14 cellular contexts compared by ENCODE assay signal in the genomic region with DNA sequence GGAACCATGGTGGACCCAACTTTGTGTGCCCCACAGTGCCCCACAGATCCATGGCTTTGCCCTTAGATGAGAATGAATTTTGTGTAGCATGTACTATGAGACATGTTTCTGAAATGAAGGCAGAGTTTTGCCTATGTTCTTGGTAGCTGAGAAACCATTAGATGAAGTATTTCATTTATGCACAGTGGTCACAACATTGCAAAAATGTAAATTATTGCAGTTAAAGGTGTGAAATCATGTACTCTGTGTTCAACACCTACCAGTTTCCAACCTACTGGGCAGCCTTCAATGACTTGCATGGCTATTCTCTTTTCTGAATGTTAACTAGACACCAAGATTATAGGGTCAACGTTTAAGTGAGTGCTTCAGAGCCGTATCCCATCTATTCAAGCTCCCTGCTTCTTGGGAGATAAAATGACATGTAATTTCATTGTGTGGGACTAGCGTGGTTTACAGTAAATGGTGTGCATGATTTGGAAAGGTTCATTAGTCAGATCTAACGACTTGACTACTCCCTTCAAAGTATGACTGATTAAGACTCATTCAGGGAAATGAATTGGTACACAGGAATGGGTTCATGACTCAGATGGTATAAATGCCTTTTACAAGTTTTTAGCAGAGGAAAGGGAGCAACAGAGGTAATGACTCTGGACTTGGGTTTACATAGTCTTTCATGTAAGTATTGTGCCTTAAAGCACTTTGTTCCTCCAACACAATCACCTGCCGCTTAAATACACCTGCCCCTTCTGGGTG.
DNase-seq lines count a peak whose midpoint lies in the region; ATAC-seq, FAIRE-seq and TF ChIP-seq lines count a peak whose summit lies in the region.
"Had no signal": no experiment of that assay in that cellular context is flagged by ENCODE, and none has a peak within 500 bp of the region (broad histone marks: within the 10 kb centered on the region; RNA-seq: fewer than 3 reads in every experiment).

No MANE protein-coding gene starts in this region.

- H3K27me3 ChIP-seq in OCI-LY3 (ENCODE audit: low read depth, low read length) (no peaks in the 10 kb centered on the region), foreskin keratinocyte (peaks cover 10% of the 10 kb centered on the region), HepG2 (ENCODE audit: control insufficient read depth in 1 of 2, insufficient read depth in 2 of 2, low read length in 2 of 2) (no peaks in the 10 kb centered on the region), upper lobe of right lung (no peaks in the 10 kb centered on the region)
- H3K27me3 ChIP-seq: body of pancreas, MG63 had no signal

- no peak for TF ChIP-seq POLR2A in HepG2 (IDR thresholded peaks at IDR 0.05; ENCODE audit: insufficient read depth in 1 of 2, low read depth in 2 of 2, low read length in 2 of 2)

- H3K9me3 ChIP-seq in OCI-LY3 (ENCODE audit: insufficient read depth, low read length) = no peaks in the 10 kb centered on the region
- no peaks in the 10 kb centered on the region for H3K9me3 ChIP-seq in HepG2 (ENCODE audit: low read length)
- H3K9me3 ChIP-seq in kidney (ENCODE audit: control insufficient read depth in 1 of 2, low read length in 2 of 2) = no peaks in the 10 kb centered on the region
- no peaks in the 10 kb centered on the region for H3K9me3 ChIP-seq in upper lobe of right lung
- H3K9me3 ChIP-seq: body of pancreas, MG63 had no signal

- no TSS peak for BruUV-seq in HepG2 (replicated peaks; lab: Mats Ljungman, UMichigan)

- H3K79me2 ChIP-seq in OCI-LY3 (ENCODE audit: low read length) (no peaks in the 10 kb centered on the region), HepG2 (ENCODE audit: insufficient read depth, low read length) (no peaks in the 10 kb centered on the region)

- 92% methylated on average over 5 of the region's 5 CpGs for WGBS in HepG2 (ENCODE audit: low lambda C conversion rate)

- CTCF ChIA-PET in HepG2 (lab: Yijun Ruan, JAX; ENCODE audit: low intra/inter-chr PET ratio, low total read pairs) = no interaction called here

- peak; percentile 76 for ATAC-seq in HG02610 (IDR thresholded peaks at IDR 0.05; ENCODE audit: unreplicated experiment)
- ATAC-seq in foreskin keratinocyte = peak; percentile 99
- ATAC-seq in HepG2 = no peak
- no peak for ATAC-seq in upper lobe of right lung
- ATAC-seq in GM21576 (IDR thresholded peaks at IDR 0.05; ENCODE audit: unreplicated experiment) = no peak
- ATAC-seq: body of pancreas had no signal

- POLR2A ChIA-PET in HepG2 (lab: Yijun Ruan, JAX) = interaction anchor here (1.0 kb wide), 1 partner anchor 9 kb away, joined by 3 read pairs; no protein-coding TSS in a partner anchor

- H2AFZ ChIP-seq in OCI-LY3 (ENCODE audit: low read depth, low read length) = no peak overlapping the region
- H2AFZ ChIP-seq in HepG2 (ENCODE audit: low read length) = no peak overlapping the region

- TF ChIP-seq RAD21 in HepG2 (CRISPR knock-in tag; IDR thresholded peaks at IDR 0.05) = no peak

- H4K20me1 ChIP-seq in OCI-LY3 (ENCODE audit: insufficient read depth, low read length) = no peaks in the 10 kb centered on the region
- no peaks in the 10 kb centered on the region for H4K20me1 ChIP-seq in HepG2 (ENCODE audit: insufficient read depth, low read length)

- H3K27ac ChIP-seq in OCI-LY3 (ENCODE audit: low read length) (peak overlapping the region; percentile 61), foreskin keratinocyte (no peak overlapping the region), HepG2 (ENCODE audit: extremely low read length, insufficient read depth, low read length) (no peak overlapping the region), kidney (ENCODE audit: low read depth in 2 of 2, low read length in 2 of 2) (no peak overlapping the region), upper lobe of right lung (no peak overlapping the region)
- H3K27ac ChIP-seq: body of pancreas had no signal

- intact Hi-C loops in HepG2 (cut with micrococcal nuclease; ENCODE audit: unreplicated experiment) = no loop called here
- intact Hi-C loops in kidney (cut with DNase I) = no loop called here
- intact Hi-C loops in upper lobe of right lung (cut with DNase I) = no loop called here

- FAIRE-seq in HepG2 (lab: Jason Lieb, UNC) = no peak
- no peak for FAIRE-seq in kidney (lab: Jason Lieb, UNC)

- DNase-seq in GM03348 (ENCODE audit: low spot score) (peak; percentile 65), foreskin keratinocyte (peak; percentile 89 to 95), HepG2 (ENCODE audit: low spot score) (no peak), kidney (no peak), upper lobe of right lung (no peak)
- DNase-seq: activated CD4-positive, alpha-beta T cell treated with anti-CD3 and anti-CD28 coated beads, Interleukin-2, amount 50 U/mL, for 1 hour; body of pancreas; GF-D8; MG63; Right ventricle myocardium superior had no signal

- in situ Hi-C loops in HepG2 (cut with HindIII; ENCODE audit: extremely low pct_ligation_motif_present, low pct_unique_long_range_greater_than_20kb) = no loop called here

- H3K4me1 ChIP-seq in OCI-LY3 (ENCODE audit: low read length) = peaks cover 41% of the 10 kb centered on the region
- no peaks in the 10 kb centered on the region for H3K4me1 ChIP-seq in foreskin keratinocyte
- peaks cover 46% of the 10 kb centered on the region for H3K4me1 ChIP-seq in HepG2 (ENCODE audit: insufficient read depth, low read length)
- H3K4me1 ChIP-seq in kidney (ENCODE audit: control insufficient read depth in 1 of 2, insufficient read depth in 1 of 2, low read depth in 1 of 2, low read length in 2 of 2) = no peaks in the 10 kb centered on the region
- no peaks in the 10 kb centered on the region for H3K4me1 ChIP-seq in upper lobe of right lung
- H3K4me1 ChIP-seq: body of pancreas had no signal

- H3K9ac ChIP-seq in OCI-LY3 (ENCODE audit: low read length) (no peak overlapping the region), HepG2 (ENCODE audit: insufficient read depth, low read depth, low read length) (no peak overlapping the region), kidney (ENCODE audit: low read length in 2 of 2) (no peak overlapping the region)

- peak overlapping the region; percentile 45 for H3K4me2 ChIP-seq in OCI-LY3 (ENCODE audit: low read length)
- no peak overlapping the region for H3K4me2 ChIP-seq in HepG2 (ENCODE audit: low read depth, low read length)

- no peak for TF ChIP-seq EP300 in HepG2 (IDR thresholded peaks at IDR 0.05; ENCODE audit: low read depth in 2 of 2, low read length in 2 of 2)
- TF ChIP-seq EP300 in HepG2 (CRISPR knock-in tag; IDR thresholded peaks at IDR 0.05; ENCODE audit: borderline replicate concordance) = no peak

- TF ChIP-seq CTCF in OCI-LY3 (IDR thresholded peaks at IDR 0.05; ENCODE audit: low read depth, low read length) (no peak), foreskin keratinocyte (conservative IDR thresholded peaks at IDR 0.05) (no peak), HepG2 (CRISPR knock-in tag; IDR thresholded peaks at IDR 0.05) (no peak), kidney (IDR thresholded peaks at IDR 0.05; ENCODE audit: borderline replicate concordance, extremely low read depth, insufficient read depth) (no peak), upper lobe of right lung (IDR thresholded peaks at IDR 0.05) (no peak)

- H3K36me3 ChIP-seq in OCI-LY3 (replicated peaks; ENCODE audit: low read depth, low read length) = no peaks in the 10 kb centered on the region
- no peaks in the 10 kb centered on the region for H3K36me3 ChIP-seq in HepG2 (replicated peaks in 1 of 2; ENCODE audit: control insufficient read depth in 1 of 2, insufficient read depth in 2 of 2, low read length in 2 of 2)
- no peaks in the 10 kb centered on the region for H3K36me3 ChIP-seq in kidney (ENCODE audit: control insufficient read depth in 1 of 2, insufficient read depth in 2 of 2, low read length in 2 of 2)
- H3K36me3 ChIP-seq in upper lobe of right lung = no peaks in the 10 kb centered on the region
- H3K36me3 ChIP-seq: MG63 had no signal

- H3K4me3 ChIP-seq in OCI-LY3 (ENCODE audit: low read length) (no peak overlapping the region), HepG2 (replicated peaks in 1 of 3; ENCODE audit: insufficient read depth in 1 of 3, low read depth in 2 of 3, low read length in 3 of 3) (no peak overlapping the region), kidney (ENCODE audit: low read length in 2 of 2) (no peak overlapping the region), upper lobe of right lung (no peak overlapping the region)
- H3K4me3 ChIP-seq: body of pancreas, lung, MG63 had no signal

TF ChIP-seq in HepG2, 621 proteins besides CTCF, POLR2A, EP300 and RAD21 (continues in another document):
- TF ChIP-seq, protein P1, sequence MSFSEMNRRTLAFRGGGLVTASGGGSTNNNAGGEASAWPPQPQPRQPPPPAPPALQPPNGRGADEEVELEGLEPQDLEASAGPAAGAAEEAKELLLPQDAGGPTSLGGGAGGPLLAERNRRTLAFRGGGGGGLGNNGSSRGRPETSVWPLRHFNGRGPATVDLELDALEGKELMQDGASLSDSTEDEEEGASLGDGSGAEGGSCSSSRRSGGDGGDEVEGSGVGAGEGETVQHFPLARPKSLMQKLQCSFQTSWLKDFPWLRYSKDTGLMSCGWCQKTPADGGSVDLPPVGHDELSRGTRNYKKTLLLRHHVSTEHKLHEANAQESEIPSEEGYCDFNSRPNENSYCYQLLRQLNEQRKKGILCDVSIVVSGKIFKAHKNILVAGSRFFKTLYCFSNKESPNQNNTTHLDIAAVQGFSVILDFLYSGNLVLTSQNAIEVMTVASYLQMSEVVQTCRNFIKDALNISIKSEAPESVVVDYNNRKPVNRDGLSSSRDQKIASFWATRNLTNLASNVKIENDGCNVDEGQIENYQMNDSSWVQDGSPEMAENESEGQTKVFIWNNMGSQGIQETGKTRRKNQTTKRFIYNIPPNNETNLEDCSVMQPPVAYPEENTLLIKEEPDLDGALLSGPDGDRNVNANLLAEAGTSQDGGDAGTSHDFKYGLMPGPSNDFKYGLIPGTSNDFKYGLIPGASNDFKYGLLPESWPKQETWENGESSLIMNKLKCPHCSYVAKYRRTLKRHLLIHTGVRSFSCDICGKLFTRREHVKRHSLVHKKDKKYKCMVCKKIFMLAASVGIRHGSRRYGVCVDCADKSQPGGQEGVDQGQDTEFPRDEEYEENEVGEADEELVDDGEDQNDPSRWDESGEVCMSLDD (CRISPR knock-in tag; IDR thresholded peaks at IDR 0.05; ENCODE audit: borderline replicate concordance) = no peak
- TF ChIP-seq ZFP1 (CRISPR knock-in tag; IDR thresholded peaks at IDR 0.05) (no peak), MAZ (IDR thresholded peaks at IDR 0.05; ENCODE audit: borderline replicate concordance, low read depth, low read length) (no peak), MAZ (CRISPR knock-in tag; IDR thresholded peaks at IDR 0.05; ENCODE audit: low read depth) (no peak), ZFY (CRISPR knock-in tag; IDR thresholded peaks at IDR 0.05) (no peak), NCOA1 (CRISPR knock-in tag; IDR thresholded peaks at IDR 0.05) (no peak)
- TF ChIP-seq, protein P2, sequence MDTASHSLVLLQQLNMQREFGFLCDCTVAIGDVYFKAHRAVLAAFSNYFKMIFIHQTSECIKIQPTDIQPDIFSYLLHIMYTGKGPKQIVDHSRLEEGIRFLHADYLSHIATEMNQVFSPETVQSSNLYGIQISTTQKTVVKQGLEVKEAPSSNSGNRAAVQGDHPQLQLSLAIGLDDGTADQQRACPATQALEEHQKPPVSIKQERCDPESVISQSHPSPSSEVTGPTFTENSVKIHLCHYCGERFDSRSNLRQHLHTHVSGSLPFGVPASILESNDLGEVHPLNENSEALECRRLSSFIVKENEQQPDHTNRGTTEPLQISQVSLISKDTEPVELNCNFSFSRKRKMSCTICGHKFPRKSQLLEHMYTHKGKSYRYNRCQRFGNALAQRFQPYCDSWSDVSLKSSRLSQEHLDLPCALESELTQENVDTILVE (CRISPR knock-in tag; IDR thresholded peaks at IDR 0.05) = no peak

Comparison
In these comparisons a context has a peak if more than half of its experiments do, and no peak if none do; other contexts are left out.
1. DNase-seq: peak in GM03348 (single experiment) and foreskin keratinocyte (2 of 2); none in HepG2 (single experiment), kidney (single experiment) and upper lobe of right lung (single experiment).
2. ATAC-seq: peak in HG02610 (single experiment) and foreskin keratinocyte (single experiment); none in HepG2 (single experiment), upper lobe of right lung (single experiment) and GM21576 (single experiment).